1 cellular context compared by ENCODE assay signal in genomic region chr10:46052057-46052790, GRCh38.
TF ChIP-seq lines count a peak whose summit lies in the region.

No MANE protein-coding gene starts in this region.

TF ChIP-seq in GM23338, 12 proteins besides CTCF, POLR2A, EP300 and RAD21:
- no peak for TF ChIP-seq ETS1 (IDR thresholded peaks at IDR 0.05)
